ENCODE assay signal across 8 cellular contexts in genomic region chr17:68172461-68172954, GRCh38.
DNase-seq lines count a peak whose midpoint lies in the region; ATAC-seq and TF ChIP-seq lines count a peak whose summit lies in the region.

No MANE protein-coding gene starts in this region.

- no peak overlapping the region for H3K4me2 ChIP-seq in Loucy (ENCODE audit: low read depth, low read length, poor library complexity, severe bottlenecking)

- H3K27me3 ChIP-seq in Loucy (ENCODE audit: insufficient read depth, low read length, poor library complexity, severe bottlenecking), result no peaks in the 10 kb centered on the region

- ATAC-seq in GM18517 (IDR thresholded peaks at IDR 0.05; ENCODE audit: unreplicated experiment), result peak; percentile 52
- ATAC-seq in activated naive CD4-positive, alpha-beta T cell treated with anti-CD3 and anti-CD28 coated beads, Interleukin-2, amount 50 U/mL, for 72 hours, result peak; percentile 73 to 76
- ATAC-seq in left cardiac atrium, result peak; percentile 78 to 81

- no peak overlapping the region for H3K4me3 ChIP-seq in Loucy (ENCODE audit: low read length, poor library complexity, severe bottlenecking)
- no peak overlapping the region for H3K4me3 ChIP-seq in retinal pigment epithelial cell (ENCODE audit: low read length)

- intact Hi-C loops in left cardiac atrium (cut with DNase I), result loop anchor here in 1 of 2 donors (5.0 to 10.0 kb wide), 2 partner anchors 292 to 590 kb away; no protein-coding TSS in a partner anchor

- TF ChIP-seq CTCF in Loucy (conservative IDR thresholded peaks at IDR 0.05; ENCODE audit: low read length) (peak; percentile 97), retinal pigment epithelial cell (conservative IDR thresholded peaks at IDR 0.05; ENCODE audit: low read depth, low read length) (peak; percentile 95)

- H3K4me1 ChIP-seq in Loucy (ENCODE audit: insufficient read depth, low read length, poor library complexity, severe bottlenecking), result peaks cover 28% of the 10 kb centered on the region

- no peaks in the 10 kb centered on the region for H3K9me2 ChIP-seq in Loucy (replicated peaks; ENCODE audit: low read depth, low read length)

- no peak overlapping the region for H3K27ac Mint-ChIP-seq in activated naive CD4-positive, alpha-beta T cell treated with anti-CD3 and anti-CD28 coated beads, Interleukin-2, amount 50 U/mL, for 72 hours

- H3F3A ChIP-seq in Loucy (ENCODE audit: low read depth), result no peaks in the 10 kb centered on the region

- H3K36me3 ChIP-seq in Loucy (ENCODE audit: insufficient read depth, low read length), result no peaks in the 10 kb centered on the region

- DNase-seq in AG08395 (ENCODE audit: low spot score), result peak; percentile 43
- peak; percentile 24 for DNase-seq in SKM-1 (lab: John Stamatoyannopoulos, UW; ENCODE audit: unreplicated experiment)
- DNase-seq in activated naive CD4-positive, alpha-beta T cell treated with anti-CD3 and anti-CD28 coated beads, Interleukin-2, amount 50 U/mL, for 72 hours (ENCODE audit: low spot score in 2 of 2), result peak in 1 of 2 donors; percentile 75
- DNase-seq in left cardiac atrium, result peak; percentile 60
- no peak for DNase-seq in retinal pigment epithelial cell (ENCODE audit: low read depth)
- no peak for DNase-seq in cortex of kidney (lab: John Stamatoyannopoulos, UW)

- no peak overlapping the region for H3K9ac ChIP-seq in Loucy (ENCODE audit: low read depth, low read length, poor library complexity, severe bottlenecking)

- H3K36me3 Mint-ChIP-seq in activated naive CD4-positive, alpha-beta T cell treated with anti-CD3 and anti-CD28 coated beads, Interleukin-2, amount 50 U/mL, for 72 hours, result no peaks in the 10 kb centered on the region

- H3K9me3 ChIP-seq in Loucy (ENCODE audit: insufficient read depth, low read depth, low read length), result no peaks in the 10 kb centered on the region

- no peaks in the 10 kb centered on the region for H4K20me1 ChIP-seq in Loucy (ENCODE audit: insufficient read depth, low read length, poor library complexity, severe bottlenecking)

- H3K79me2 ChIP-seq in Loucy (ENCODE audit: insufficient read depth, low read length), result no peaks in the 10 kb centered on the region

- H2AFZ ChIP-seq in Loucy (ENCODE audit: low read length), result no peak overlapping the region

- no peaks in the 10 kb centered on the region for H3K9me3 Mint-ChIP-seq in activated naive CD4-positive, alpha-beta T cell treated with anti-CD3 and anti-CD28 coated beads, Interleukin-2, amount 50 U/mL, for 72 hours

Comparison
In these comparisons a context has a peak if more than half of its experiments do, and no peak if none do; other contexts are left out.
1. DNase-seq: peak in AG08395 (single experiment), SKM-1 (single experiment) and left cardiac atrium (single experiment); none in retinal pigment epithelial cell (single experiment) and cortex of kidney (single experiment).
2. Peak in every context shown above with its lines, with median percentiles within 50 percentile points of each other: ATAC-seq.